1 cellular context compared by ENCODE assay signal in genomic region chr4:2295535-2296442, GRCh38.
TF ChIP-seq lines count a peak whose summit lies in the region.

No MANE protein-coding gene starts in this region.

TF ChIP-seq in HepG2, 621 proteins besides CTCF, POLR2A, EP300 and RAD21:
- TF ChIP-seq GZF1 (CRISPR knock-in tag; IDR thresholded peaks at IDR 0.05) (no peak), MYNN (CRISPR knock-in tag; IDR thresholded peaks at IDR 0.05; ENCODE audit: low read depth) (no peak), CEBPB (IDR thresholded peaks at IDR 0.05; ENCODE audit: borderline replicate concordance, low read depth, low read length) (peak; percentile 55; the same call in 1 of the 2 replicates)
